ENCODE assay signal across 8 cellular contexts in genomic region chr2:207163815-207164747, GRCh38. TPM values are rescaled to one million over a fixed set of nuclear protein-coding genes. Genes with fewer than 3 reads are reported as not detected.
A peak's percentile ranks its signal among the peaks of the same experiment; 100 is the strongest.
DNase-seq lines count a peak whose midpoint lies in the region; ATAC-seq, FAIRE-seq and TF ChIP-seq lines count a peak whose summit lies in the region.

No MANE protein-coding gene starts in this region.

- DNase-seq in NCI-H2081 (lab: John Stamatoyannopoulos, UW) (peak; percentile 39 to 74), NCI-H2081 treated with DMSO at 0.1 percent for 48 hours (lab: John Stamatoyannopoulos, UW) (no peak), PC-3 (peak; percentile 54), kidney (peak; percentile 83), dedifferentiated amniotic fluid mesenchymal stem cell (ENCODE audit: extremely low spot score) (no peak)
- DNase-seq in central memory CD8-positive, alpha-beta T cell (ENCODE audit: low spot score in 2 of 2), result no peak

- H3K4me1 ChIP-seq in PC-3 (ENCODE audit: insufficient read depth, low read length) (peaks cover 44% of the 10 kb centered on the region), kidney (ENCODE audit: control insufficient read depth in 1 of 2, insufficient read depth in 1 of 2, low read depth in 1 of 2, low read length in 2 of 2) (peaks cover 8 to 10% of the 10 kb centered on the region in 2 donors)

- no peaks in the 10 kb centered on the region for H3K9me3 ChIP-seq in PC-3 (ENCODE audit: low read length)
- no peaks in the 10 kb centered on the region for H3K9me3 ChIP-seq in kidney (ENCODE audit: control insufficient read depth in 1 of 2, low read length in 2 of 2)

- H3K9ac ChIP-seq in PC-3 (ENCODE audit: low read length) (peak overlapping the region; percentile 78), kidney (ENCODE audit: low read length in 2 of 2) (peak overlapping the region; percentile 78 to 95)

- peak overlapping the region; percentile 83 for H3K4me3 Mint-ChIP-seq in central memory CD8-positive, alpha-beta T cell

- peaks cover 67% of the 10 kb centered on the region for H3K27me3 Mint-ChIP-seq in central memory CD8-positive, alpha-beta T cell

- H3K4me2 ChIP-seq in PC-3 (ENCODE audit: low read length), result peak overlapping the region; percentile 96

- no peaks in the 10 kb centered on the region for H3F3A ChIP-seq in PC-3 (ENCODE audit: low read length, unreplicated experiment)

- POLR2A ChIA-PET in PC-3 (lab: Charles Lee; ENCODE audit: unreplicated experiment), result interaction anchor here (0.5 to 0.7 kb wide), 2 partner anchors 367 to 952 kb away, joined by 3 to 9 read pairs; no protein-coding TSS in a partner anchor

- peaks cover 59% of the 10 kb centered on the region for H3K79me2 ChIP-seq in PC-3 (ENCODE audit: low read length)

- H3K36me3 ChIP-seq in PC-3 (ENCODE audit: low read depth, low read length) (no peaks in the 10 kb centered on the region), kidney (ENCODE audit: control insufficient read depth in 1 of 2, insufficient read depth in 2 of 2, low read length in 2 of 2) (no peaks in the 10 kb centered on the region)

- no peaks in the 10 kb centered on the region for H3K9me2 ChIP-seq in PC-3 (replicated peaks; ENCODE audit: low read length)

- no peaks in the 10 kb centered on the region for H4K20me1 ChIP-seq in PC-3 (ENCODE audit: low read length)

- intact Hi-C loops in PC-3 (cut with micrococcal nuclease) (loop anchor here (1.0 to 10.0 kb wide), 9 partner anchors 11 to 561 kb away; no protein-coding TSS in a partner anchor), kidney (cut with DNase I) (no loop called here)

- H2AFZ ChIP-seq in PC-3 (ENCODE audit: low read length), result peak overlapping the region; percentile 50

- CTCF ChIA-PET in PC-3 (lab: Charles Lee), result interaction anchor here (0.6 kb wide), 1 partner anchor 41 kb away, joined by 5 read pairs; no protein-coding TSS in a partner anchor

- peaks cover 11% of the 10 kb centered on the region for H3K36me3 Mint-ChIP-seq in central memory CD8-positive, alpha-beta T cell (ENCODE audit: insufficient read depth)

- H3K27ac ChIP-seq in PC-3 (ENCODE audit: low read length) (peak overlapping the region; percentile 68), kidney (ENCODE audit: low read depth in 2 of 2, low read length in 2 of 2) (peak overlapping the region; percentile 91 to 94), skin epidermis (peak overlapping the region; percentile 17 to 100 (median 100))

- FAIRE-seq in kidney (lab: Jason Lieb, UNC), result no peak

- H3K4me3 ChIP-seq in PC-3 (ENCODE audit: low read length) (peak overlapping the region; percentile 94), kidney (ENCODE audit: low read length in 2 of 2) (peak overlapping the region; percentile 84 to 89), skin epidermis (peak overlapping the region; percentile 62 to 88 (median 75))

- H3K4me1 Mint-ChIP-seq in central memory CD8-positive, alpha-beta T cell, result peaks cover 24% of the 10 kb centered on the region

- BruUV-seq in PC-3 (replicated peaks; lab: Mats Ljungman, UMichigan), result no TSS peak

- no peaks in the 10 kb centered on the region for H3K9me3 Mint-ChIP-seq in central memory CD8-positive, alpha-beta T cell

- H3K27me3 ChIP-seq in PC-3 (ENCODE audit: low read length), result no peaks in the 10 kb centered on the region

- peak; percentile 2; the same call in 1 of the 2 replicates for ATAC-seq in PC-3
- no peak for ATAC-seq in central memory CD8-positive, alpha-beta T cell (replicated peaks; ENCODE audit: extremely low read depth, poor library complexity, severe bottlenecking)
- no peak for ATAC-seq in HG03521 (IDR thresholded peaks at IDR 0.05; ENCODE audit: unreplicated experiment)

- no peak for TF ChIP-seq CTCF in PC-3 (conservative IDR thresholded peaks at IDR 0.05; ENCODE audit: low read depth, low read length)
- TF ChIP-seq CTCF in kidney (IDR thresholded peaks at IDR 0.05; ENCODE audit: borderline replicate concordance, extremely low read depth, insufficient read depth), result no peak

- peak overlapping the region; percentile 90 for H3K27ac Mint-ChIP-seq in central memory CD8-positive, alpha-beta T cell (ENCODE audit: low read depth)

RNA-seq across cellular contexts. Expression of gene KLF7, which starts 1.7 kb away (rescaled TPM):
- total RNA-seq in PC-3 (2014; rRNA removed) (4.0 and 5.6 TPM in 2 replicates), kidney (61.5 TPM)
- polyA plus RNA-seq in kidney (ENCODE audit: insufficient read depth, low read depth, low replicate concordance), result 2.9 TPM

Comparison
In these comparisons a context has a peak if more than half of its experiments do, and no peak if none do; other contexts are left out.
1. DNase-seq: peak in NCI-H2081 (2 of 2), PC-3 (single experiment) and kidney (single experiment); none in NCI-H2081 treated with DMSO at 0.1 percent for 48 hours (single experiment), central memory CD8-positive, alpha-beta T cell (0 of 2) and dedifferentiated amniotic fluid mesenchymal stem cell (single experiment).
2. Peak in every context shown above with its lines, with median percentiles within 50 percentile points of each other: H3K27ac ChIP-seq and H3K4me3 ChIP-seq.